Comparison of ENCODE assay signal across 28 cellular contexts in the genomic region with DNA sequence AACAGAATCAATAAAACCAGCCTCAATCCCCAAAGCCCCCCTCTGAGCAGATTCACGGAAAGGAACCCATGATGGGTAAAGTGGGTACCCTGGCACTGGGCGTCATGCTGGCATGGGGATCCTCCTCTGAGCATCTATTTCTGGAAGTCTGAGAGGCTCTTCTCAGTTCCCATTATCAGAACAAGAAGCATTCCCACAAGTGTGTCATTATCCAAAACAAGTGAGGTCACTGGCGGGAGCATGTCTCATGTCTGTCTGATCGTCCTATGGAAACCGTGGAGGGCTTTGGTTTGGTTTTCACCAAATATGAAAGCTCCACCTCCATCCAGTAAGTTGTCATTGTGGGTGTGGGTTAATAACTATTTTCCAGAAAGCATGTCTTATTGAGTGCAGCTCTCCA.
DNase-seq lines count a peak whose midpoint lies in the region; ATAC-seq and TF ChIP-seq lines count a peak whose summit lies in the region.
"Had no signal": no experiment of that assay in that cellular context is flagged by ENCODE, and none has a peak within 500 bp of the region (broad histone marks: within the 10 kb centered on the region; RNA-seq: fewer than 3 reads in every experiment).

No MANE protein-coding gene starts in this region.

- CTCF ChIA-PET in MCF 10A (lab: Yijun Ruan, JAX) = interaction anchor here (0.6 to 5.5 kb wide), 5 partner anchors 11 to 1265 kb away, joined by 3 to 35 read pairs (median 6); no protein-coding TSS in a partner anchor

- ATAC-seq in HG03159 (IDR thresholded peaks at IDR 0.05; ENCODE audit: unreplicated experiment) (no peak), HG03025 (IDR thresholded peaks at IDR 0.05; ENCODE audit: low FRiP score, unreplicated experiment) (no peak)
- ATAC-seq: K562 had no signal

- no peak overlapping the region for H3K4me3 ChIP-seq in breast epithelium
- H3K4me3 ChIP-seq in astrocyte of the spinal cord (ENCODE audit: low read depth, low read length) = no peak overlapping the region
- H3K4me3 ChIP-seq in osteoblast (ENCODE audit: insufficient read depth, low read length) = no peak overlapping the region
- H3K4me3 ChIP-seq: BLaER1, dorsolateral prefrontal cortex, K562, thyroid gland had no signal

- no TSS peak for BruUV-seq in MCF 10A (replicated peaks; lab: Mats Ljungman, UMichigan)

- H3K27ac ChIP-seq in breast epithelium (no peak overlapping the region), osteoblast (ENCODE audit: low read depth, low read length) (peak overlapping the region; percentile 97)
- H3K27ac ChIP-seq: 22Rv1, BLaER1, dorsolateral prefrontal cortex, thyroid gland had no signal

- H3K27ac Mint-ChIP-seq in MCF 10A (ENCODE audit: low read depth, unreplicated experiment) = peak overlapping the region; percentile 97
- H3K27ac Mint-ChIP-seq: activated naive CD4-positive, alpha-beta T cell treated with anti-CD3 and anti-CD28 coated beads, Interleukin-2, amount 50 U/mL, for 24 hours; stimulated activated naive CD8-positive, alpha-beta T cell treated with anti-CD3 and anti-CD28 coated beads, Interleukin-15, Interleukin-2, amounts not matched to agents 100 ng/mL and 50 ng/mL, for 24 hours had no signal

- H3K27me3 Mint-ChIP-seq in MCF 10A (ENCODE audit: insufficient read depth, unreplicated experiment) = no peaks in the 10 kb centered on the region
- H3K27me3 Mint-ChIP-seq: activated naive CD4-positive, alpha-beta T cell treated with anti-CD3 and anti-CD28 coated beads, Interleukin-2, amount 50 U/mL, for 24 hours; stimulated activated naive CD8-positive, alpha-beta T cell treated with anti-CD3 and anti-CD28 coated beads, Interleukin-15, Interleukin-2, amounts not matched to agents 100 ng/mL and 50 ng/mL, for 24 hours had no signal

- TF ChIP-seq CTCF in MCF 10A (IDR thresholded peaks at IDR 0.05; ENCODE audit: unreplicated experiment) (no peak), breast epithelium (IDR thresholded peaks at IDR 0.05) (no peak), astrocyte of the spinal cord (IDR thresholded peaks at IDR 0.05; ENCODE audit: low read depth, low read length) (no peak), osteoblast (IDR thresholded peaks at IDR 0.05; ENCODE audit: extremely low read depth, low read depth, low read length) (no peak)

- no peaks in the 10 kb centered on the region for H3K27me3 ChIP-seq in breast epithelium
- no peaks in the 10 kb centered on the region for H3K27me3 ChIP-seq in osteoblast (ENCODE audit: insufficient read depth, low read length)
- H3K27me3 ChIP-seq: BLaER1, dorsolateral prefrontal cortex, thyroid gland had no signal

- no peaks in the 10 kb centered on the region for H4K20me1 ChIP-seq in osteoblast (ENCODE audit: insufficient read depth, low read length)
- H4K20me1 ChIP-seq: BLaER1 had no signal

- peaks cover 11% of the 10 kb centered on the region for H3K36me3 Mint-ChIP-seq in MCF 10A (ENCODE audit: insufficient read depth, unreplicated experiment)

- intact Hi-C loops in MCF 10A (cut with micrococcal nuclease) (loop anchor here (2.0 to 5.0 kb wide), 2 partner anchors 47 to 69 kb away; no protein-coding TSS in a partner anchor), breast epithelium (cut with DNase I; ENCODE audit: low total_unique reads) (no loop called here)

- H3K4me1 ChIP-seq in breast epithelium (peaks cover 0 to 17% of the 10 kb centered on the region in 2 donors), osteoblast (ENCODE audit: insufficient read depth, low read length) (peaks cover 33% of the 10 kb centered on the region)
- H3K4me1 ChIP-seq: BLaER1 had no signal

- POLR2A ChIA-PET in MCF 10A (lab: Yijun Ruan, JAX) = interaction anchor here (0.6 kb wide), 1 partner anchor 848 kb away, joined by 3 read pairs; no protein-coding TSS in a partner anchor

- no peaks in the 10 kb centered on the region for H3K79me2 ChIP-seq in osteoblast (ENCODE audit: insufficient read depth, low read length)

- DNase-seq in MCF 10A (ENCODE audit: unreplicated experiment) (no peak), breast epithelium (ENCODE audit: low spot score in 2 of 2) (no peak), NCI-H2227 (lab: John Stamatoyannopoulos, UW; ENCODE audit: unreplicated experiment) (peak; percentile 46), astrocyte of the spinal cord (ENCODE audit: low read depth, low spot score) (peak; percentile 33), osteoblast (ENCODE audit: insufficient read length, low spot score, missing footprints) (peak; percentile 77)
- DNase-seq in activated naive CD4-positive, alpha-beta T cell treated with anti-CD3 and anti-CD28 coated beads, Interleukin-2, amount 50 U/mL, for 16 hours = no peak
- DNase-seq: activated CD4-positive, alpha-beta T cell treated with anti-CD3 and anti-CD28 coated beads for 1 hour; activated CD8-positive, alpha-beta memory T cell treated with anti-CD3 and anti-CD28 coated beads for 24 hours; anterior cingulate cortex; Caco-2; dorsolateral prefrontal cortex; foreskin melanocyte; H7; kidney; mesendoderm; NCI-H146; NCI-H69; nucleus accumbens; SHP77; SW 1271; thyroid gland had no signal

- peaks cover 36% of the 10 kb centered on the region for H3K4me1 Mint-ChIP-seq in MCF 10A (ENCODE audit: insufficient read depth, unreplicated experiment)

- in situ Hi-C loops in astrocyte of the spinal cord (cut with HindIII; ENCODE audit: low sequenced_read_pairs) = no loop called here

- H3K4me2 ChIP-seq in osteoblast (ENCODE audit: insufficient read depth, low read length) = no peak overlapping the region
- H3K4me2 ChIP-seq: BLaER1 had no signal

- H3K4me3 Mint-ChIP-seq in MCF 10A (ENCODE audit: unreplicated experiment) = no peak overlapping the region
- H3K4me3 Mint-ChIP-seq: activated naive CD4-positive, alpha-beta T cell treated with anti-CD3 and anti-CD28 coated beads, Interleukin-2, amount 50 U/mL, for 24 hours; stimulated activated naive CD8-positive, alpha-beta T cell treated with anti-CD3 and anti-CD28 coated beads, Interleukin-15, Interleukin-2, amounts not matched to agents 100 ng/mL and 50 ng/mL, for 24 hours had no signal

- H2AFZ ChIP-seq in osteoblast (ENCODE audit: low read length) = no peak overlapping the region

- peaks cover 5% of the 10 kb centered on the region for H3K9me3 Mint-ChIP-seq in MCF 10A (ENCODE audit: unreplicated experiment)
- H3K9me3 Mint-ChIP-seq: stimulated activated naive CD8-positive, alpha-beta T cell treated with anti-CD3 and anti-CD28 coated beads, Interleukin-15, Interleukin-2, amounts not matched to agents 100 ng/mL and 50 ng/mL, for 24 hours had no signal

- TF ChIP-seq POLR2A in breast epithelium (IDR thresholded peaks at IDR 0.05) = no peak

- H3K36me3 ChIP-seq in breast epithelium (no peaks in the 10 kb centered on the region), osteoblast (ENCODE audit: insufficient read depth, low read length) (peaks cover 6% of the 10 kb centered on the region)
- H3K36me3 ChIP-seq: thyroid gland had no signal

- H3K9me3 ChIP-seq in breast epithelium = no peaks in the 10 kb centered on the region
- H3K9me3 ChIP-seq in osteoblast (ENCODE audit: low read depth, low read length) = no peaks in the 10 kb centered on the region
- H3K9me3 ChIP-seq: BLaER1, thyroid gland had no signal

Comparison
In these comparisons a context has a peak if more than half of its experiments do, and no peak if none do; other contexts are left out.
1. DNase-seq: peak in NCI-H2227 (single experiment), astrocyte of the spinal cord (single experiment) and osteoblast (single experiment); none in MCF 10A (single experiment), breast epithelium (0 of 2) and activated naive CD4-positive, alpha-beta T cell treated with anti-CD3 and anti-CD28 coated beads, Interleukin-2, amount 50 U/mL, for 16 hours (single experiment).